Comparison of ENCODE assay signal across 20 cellular contexts in the genomic region with DNA sequence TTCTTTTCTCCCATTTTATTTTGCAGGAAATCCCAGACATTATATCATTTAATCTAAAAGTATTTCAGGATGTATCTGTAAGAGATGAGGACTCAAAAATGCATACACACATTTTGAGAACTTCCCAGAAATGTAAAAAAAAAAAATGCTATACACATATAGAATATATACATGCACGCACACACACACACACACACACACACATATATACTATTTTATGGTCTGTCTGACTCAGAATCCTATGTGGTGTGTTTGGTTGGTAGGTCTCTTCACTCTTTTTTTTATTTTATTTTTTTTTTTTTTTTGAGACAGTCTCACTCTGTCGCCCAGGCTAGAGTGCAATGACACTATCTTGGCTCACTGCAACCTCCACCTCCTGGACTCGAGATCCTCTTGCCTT.
DNase-seq lines count a peak whose midpoint lies in the region; ATAC-seq lines count a peak whose summit lies in the region.
"Had no signal": no experiment of that assay in that cellular context is flagged by ENCODE, and none has a peak within 500 bp of the region (broad histone marks: within the 10 kb centered on the region; RNA-seq: fewer than 3 reads in every experiment).

No MANE protein-coding gene starts in this region.

- H3K4me3 Mint-ChIP-seq in activated CD4-positive, alpha-beta T cell treated with anti-CD3 and anti-CD28 coated beads for 36 hours: no peak overlapping the region
- H3K4me3 Mint-ChIP-seq in CD4-positive, alpha-beta memory T cell: peak overlapping the region in 7 of 8 donors; percentile 34 to 83 (median 73)
- no peak overlapping the region for H3K4me3 Mint-ChIP-seq in activated CD8-positive, alpha-beta T cell treated with anti-CD3 and anti-CD28 coated beads, Interleukin-2, amount 10 ng/mL, durations not matched to agents 7 days and 5 days
- H3K4me3 Mint-ChIP-seq in natural killer cell treated with Interleukin-12 subunit alpha and Interleukin-12 subunit beta and Interleukin-15 and Interleukin-18, amount 100 ng/mL, for 72 hours: peak overlapping the region; percentile 71
- H3K4me3 Mint-ChIP-seq: dendritic cell treated with granulocyte-macrophage colony-stimulating factor and Interleukin-4, amounts not matched to agents 40 ng/mL and 50 ng/mL, for 4 days had no signal

- H3K9me3 ChIP-seq in CD4-positive, alpha-beta memory T cell (ENCODE audit: control insufficient read depth in 1 of 2, low read length in 2 of 2): no peaks in the 10 kb centered on the region
- H3K9me3 ChIP-seq: adrenal gland, BE2C, breast epithelium, heart left ventricle had no signal

- intact Hi-C loops in activated CD4-positive, alpha-beta T cell treated with anti-CD3 and anti-CD28 coated beads for 36 hours (cut with DNase I, micrococcal nuclease): loop anchor here in 1 of 2 experiments (1.0 kb wide), 1 partner anchor 65 kb away; a partner anchor contains a TSS
- intact Hi-C loops in CD4-positive, alpha-beta memory T cell (cut with micrococcal nuclease): loop anchor here (1.0 to 5.0 kb wide), 2 partner anchors 36 to 65 kb away; a partner anchor contains a TSS

- H3K36me3 Mint-ChIP-seq in activated CD4-positive, alpha-beta T cell treated with anti-CD3 and anti-CD28 coated beads for 36 hours (ENCODE audit: low read depth): peaks cover 10% of the 10 kb centered on the region
- no peaks in the 10 kb centered on the region for H3K36me3 Mint-ChIP-seq in CD4-positive, alpha-beta memory T cell
- peaks cover 5% of the 10 kb centered on the region for H3K36me3 Mint-ChIP-seq in activated CD8-positive, alpha-beta T cell treated with anti-CD3 and anti-CD28 coated beads, Interleukin-2, amount 10 ng/mL, durations not matched to agents 7 days and 5 days (ENCODE audit: low read depth)
- H3K36me3 Mint-ChIP-seq in natural killer cell treated with Interleukin-12 subunit alpha and Interleukin-12 subunit beta and Interleukin-15 and Interleukin-18, amount 100 ng/mL, for 72 hours: no peaks in the 10 kb centered on the region

- peaks cover 1% of the 10 kb centered on the region for H3K9me3 Mint-ChIP-seq in activated CD4-positive, alpha-beta T cell treated with anti-CD3 and anti-CD28 coated beads for 36 hours (ENCODE audit: low read depth)
- H3K9me3 Mint-ChIP-seq in CD4-positive, alpha-beta memory T cell: no peaks in the 10 kb centered on the region
- no peaks in the 10 kb centered on the region for H3K9me3 Mint-ChIP-seq in activated CD8-positive, alpha-beta T cell treated with anti-CD3 and anti-CD28 coated beads, Interleukin-2, amount 10 ng/mL, durations not matched to agents 7 days and 5 days (ENCODE audit: insufficient read depth)
- H3K9me3 Mint-ChIP-seq in natural killer cell treated with Interleukin-12 subunit alpha and Interleukin-12 subunit beta and Interleukin-15 and Interleukin-18, amount 100 ng/mL, for 72 hours: no peaks in the 10 kb centered on the region
- H3K9me3 Mint-ChIP-seq: dendritic cell treated with granulocyte-macrophage colony-stimulating factor and Interleukin-4, amounts not matched to agents 40 ng/mL and 50 ng/mL, for 4 days had no signal

- H3K4me3 ChIP-seq in CD4-positive, alpha-beta memory T cell (ENCODE audit: low read length in 2 of 2): no peak overlapping the region
- H3K4me3 ChIP-seq: adrenal gland, breast epithelium, heart left ventricle, skin epidermis had no signal

- no peaks in the 10 kb centered on the region for H3K27me3 ChIP-seq in CD4-positive, alpha-beta memory T cell (ENCODE audit: insufficient read depth, low read length)
- H3K27me3 ChIP-seq: adrenal gland, BE2C, breast epithelium, heart left ventricle had no signal

- H3K4me1 Mint-ChIP-seq in activated CD4-positive, alpha-beta T cell treated with anti-CD3 and anti-CD28 coated beads for 36 hours: peaks cover 88% of the 10 kb centered on the region
- H3K4me1 Mint-ChIP-seq in CD4-positive, alpha-beta memory T cell: peaks cover 63 to 95% (median 78%) of the 10 kb centered on the region in 4 donors
- peaks cover 72% of the 10 kb centered on the region for H3K4me1 Mint-ChIP-seq in activated CD8-positive, alpha-beta T cell treated with anti-CD3 and anti-CD28 coated beads, Interleukin-2, amount 10 ng/mL, durations not matched to agents 7 days and 5 days (ENCODE audit: low read depth)
- peaks cover 67 to 83% of the 10 kb centered on the region in 2 donors for H3K4me1 Mint-ChIP-seq in natural killer cell treated with Interleukin-12 subunit alpha and Interleukin-12 subunit beta and Interleukin-15 and Interleukin-18, amount 100 ng/mL, for 72 hours (ENCODE audit: low read depth in 2 of 2)

- no peak for DNase-seq in activated CD4-positive, alpha-beta T cell treated with anti-CD3 and anti-CD28 coated beads for 36 hours
- no peak for DNase-seq in activated CD4-positive, alpha-beta T cell treated with anti-CD3 and anti-CD28 coated beads for 1 hour
- peak in 1 of 5 donors; percentile 53 for DNase-seq in CD4-positive, alpha-beta memory T cell
- no peak for DNase-seq in activated CD8-positive, alpha-beta T cell treated with anti-CD3 and anti-CD28 coated beads, Interleukin-2, amount 10 ng/mL, durations not matched to agents 7 days and 5 days
- DNase-seq in natural killer cell treated with Interleukin-12 subunit alpha and Interleukin-12 subunit beta and Interleukin-15 and Interleukin-18, amount 100 ng/mL, for 72 hours (ENCODE audit: low spot score): no peak
- DNase-seq in amniotic stem cell (lab: John Stamatoyannopoulos, UW) (no peak), C1 segment of cervical spinal cord (lab: John Stamatoyannopoulos, UW) (no peak), D341Med (ENCODE audit: low spot score) (no peak)
- DNase-seq: activated T-cell treated with anti-CD3 and anti-CD28 coated beads, Interleukin-2, amount 50 U/mL, for 1 hour; BE2C; GDM1; heart left ventricle; NCI-H1417 treated with DMSO at 0.1 percent for 48 hours; NCI-H524; stimulated activated CD4-positive, alpha-beta T cell treated with anti-CD3 and anti-CD28 coated beads, Interleukin-2, amount 100 ng/mL, for 48 hours had no signal

- POLR2A ChIA-PET in activated CD4-positive, alpha-beta T cell treated with anti-CD3 and anti-CD28 coated beads for 36 hours (lab: Charles Lee): no interaction called here
- POLR2A ChIA-PET in CD4-positive, alpha-beta memory T cell (lab: Charles Lee; ENCODE audit: partially characterized antibody): interaction anchor here (0.7 to 3.8 kb wide), 5 partner anchors 12 to 223 kb away, joined by 3 to 47 read pairs (median 12); a partner anchor contains a TSS
- POLR2A ChIA-PET in activated CD8-positive, alpha-beta T cell treated with anti-CD3 and anti-CD28 coated beads, Interleukin-2, amount 10 ng/mL, durations not matched to agents 7 days and 5 days (lab: Charles Lee): no interaction called here

- no peaks in the 10 kb centered on the region for H3K36me3 ChIP-seq in CD4-positive, alpha-beta memory T cell (ENCODE audit: insufficient read depth, low read length)
- H3K36me3 ChIP-seq: adrenal gland, BE2C, breast epithelium, heart left ventricle had no signal

- peaks cover 89% of the 10 kb centered on the region for H3K4me1 ChIP-seq in CD4-positive, alpha-beta memory T cell (ENCODE audit: insufficient read depth, low read length)
- H3K4me1 ChIP-seq: BE2C had no signal

- CTCF ChIA-PET in activated CD4-positive, alpha-beta T cell treated with anti-CD3 and anti-CD28 coated beads for 36 hours (lab: Charles Lee): interaction anchor here (0.6 to 2.3 kb wide), 2 partner anchors 18 to 86 kb away, joined by 3 to 13 read pairs; no protein-coding TSS in a partner anchor
- CTCF ChIA-PET in CD4-positive, alpha-beta memory T cell (lab: Charles Lee; ENCODE audit: partially characterized antibody): interaction anchor here (0.6 to 5.5 kb wide), 3 partner anchors 18 to 66 kb away, joined by 3 to 80 read pairs (median 26); a partner anchor contains a TSS
- CTCF ChIA-PET in activated CD8-positive, alpha-beta T cell treated with anti-CD3 and anti-CD28 coated beads, Interleukin-2, amount 10 ng/mL, durations not matched to agents 7 days and 5 days (lab: Charles Lee): interaction anchor here (1.0 to 1.3 kb wide), 2 partner anchors 10 to 18 kb away, joined by 3 to 8 read pairs; no protein-coding TSS in a partner anchor

- H3K27ac Mint-ChIP-seq in activated CD4-positive, alpha-beta T cell treated with anti-CD3 and anti-CD28 coated beads for 36 hours: no peak overlapping the region
- H3K27ac Mint-ChIP-seq in CD4-positive, alpha-beta memory T cell: peak overlapping the region; percentile 84 to 96 (median 92)
- H3K27ac Mint-ChIP-seq in activated CD8-positive, alpha-beta T cell treated with anti-CD3 and anti-CD28 coated beads, Interleukin-2, amount 10 ng/mL, durations not matched to agents 7 days and 5 days: peak overlapping the region; percentile 17
- peak overlapping the region; percentile 78 to 88 for H3K27ac Mint-ChIP-seq in natural killer cell treated with Interleukin-12 subunit alpha and Interleukin-12 subunit beta and Interleukin-15 and Interleukin-18, amount 100 ng/mL, for 72 hours
- H3K27ac Mint-ChIP-seq: dendritic cell treated with granulocyte-macrophage colony-stimulating factor and Interleukin-4, amounts not matched to agents 40 ng/mL and 50 ng/mL, for 4 days had no signal

- peak; percentile 3 for ATAC-seq in activated CD4-positive, alpha-beta T cell treated with anti-CD3 and anti-CD28 coated beads for 36 hours
- no peak for ATAC-seq in activated CD8-positive, alpha-beta T cell treated with anti-CD3 and anti-CD28 coated beads, Interleukin-2, amount 10 ng/mL, durations not matched to agents 7 days and 5 days
- ATAC-seq in natural killer cell treated with Interleukin-12 subunit alpha and Interleukin-12 subunit beta and Interleukin-15 and Interleukin-18, amount 100 ng/mL, for 72 hours: peak in 1 of 2 donors; percentile 12
- ATAC-seq: activated CD4-positive, CD25-positive, alpha-beta regulatory T cell treated with anti-CD3 and anti-CD28 coated beads, Interleukin-2, amount 50 U/mL, for 24 hours; heart left ventricle had no signal

- no peaks in the 10 kb centered on the region for H3K27me3 Mint-ChIP-seq in activated CD4-positive, alpha-beta T cell treated with anti-CD3 and anti-CD28 coated beads for 36 hours
- no peaks in the 10 kb centered on the region for H3K27me3 Mint-ChIP-seq in CD4-positive, alpha-beta memory T cell
- no peaks in the 10 kb centered on the region for H3K27me3 Mint-ChIP-seq in activated CD8-positive, alpha-beta T cell treated with anti-CD3 and anti-CD28 coated beads, Interleukin-2, amount 10 ng/mL, durations not matched to agents 7 days and 5 days (ENCODE audit: low read depth)
- no peaks in the 10 kb centered on the region for H3K27me3 Mint-ChIP-seq in natural killer cell treated with Interleukin-12 subunit alpha and Interleukin-12 subunit beta and Interleukin-15 and Interleukin-18, amount 100 ng/mL, for 72 hours
- H3K27me3 Mint-ChIP-seq: dendritic cell treated with granulocyte-macrophage colony-stimulating factor and Interleukin-4, amounts not matched to agents 40 ng/mL and 50 ng/mL, for 4 days had no signal

- H3K27ac ChIP-seq in CD4-positive, alpha-beta memory T cell (ENCODE audit: low read depth, low read length): peak overlapping the region; percentile 56
- H3K27ac ChIP-seq: adrenal gland had no signal

Comparison
In these comparisons a context has a peak if more than half of its experiments do, and no peak if none do; other contexts are left out.
1. H3K4me3 Mint-ChIP-seq: peak in CD4-positive, alpha-beta memory T cell (7 of 8) and natural killer cell treated with Interleukin-12 subunit alpha and Interleukin-12 subunit beta and Interleukin-15 and Interleukin-18, amount 100 ng/mL, for 72 hours (single experiment); none in activated CD4-positive, alpha-beta T cell treated with anti-CD3 and anti-CD28 coated beads for 36 hours (single experiment) and activated CD8-positive, alpha-beta T cell treated with anti-CD3 and anti-CD28 coated beads, Interleukin-2, amount 10 ng/mL, durations not matched to agents 7 days and 5 days (single experiment).